In genomic region chr12:122028165-122028591, GRCh38 we compare ENCODE assay signal across 2 cellular contexts.
TF ChIP-seq lines count a peak whose summit lies in the region.

No MANE protein-coding gene starts in this region.

TF ChIP-seq in SK-N-SH, 30 proteins besides CTCF, POLR2A, EP300 and RAD21 (continued from another document):
- no peak for TF ChIP-seq USF1 (IDR thresholded peaks at IDR 0.05; ENCODE audit: borderline replicate concordance, low read depth)
- no peak for TF ChIP-seq RCOR1 (IDR thresholded peaks at IDR 0.05; ENCODE audit: low read length)
- peak; percentile 72 for TF ChIP-seq PBX3 (IDR thresholded peaks at IDR 0.05)
TF ChIP-seq in SK-N-SH: peak in this region for 2.

TF ChIP-seq in SK-N-SH treated with all-trans-retinoic acid at 6 μM for 48 hours, 23 proteins besides CTCF, POLR2A, EP300 and RAD21:
- no peak for TF ChIP-seq POU6F1 (CRISPR knock-in tag; IDR thresholded peaks at IDR 0.05; ENCODE audit: borderline replicate concordance, low read depth)
